Comparison of ENCODE assay signal across 9 cellular contexts in the genomic region with DNA sequence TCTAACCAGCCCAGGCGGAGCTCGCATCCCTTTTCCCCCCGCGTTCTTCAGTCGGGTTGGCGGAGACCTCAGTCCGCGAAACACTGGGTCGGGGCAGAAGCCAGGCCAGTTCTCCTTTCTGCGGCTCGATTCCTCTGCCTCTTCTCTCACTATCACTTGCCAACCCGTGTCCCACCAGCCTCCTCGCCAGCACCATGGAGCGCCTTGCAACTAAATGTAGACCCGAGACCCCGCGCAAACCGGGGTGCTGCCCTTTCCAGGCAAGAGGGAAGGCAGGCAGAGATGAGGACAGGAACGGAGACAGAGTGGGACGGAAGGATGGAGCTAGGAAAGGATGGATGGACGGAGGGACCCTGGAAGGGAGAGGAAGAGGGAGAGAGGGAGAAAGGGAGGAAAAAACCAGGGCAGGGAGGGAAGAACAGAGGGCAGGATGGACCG. TPM values are rescaled to one million over a fixed set of nuclear protein-coding genes. Genes with fewer than 3 reads are reported as not detected.
DNase-seq lines count a peak whose midpoint lies in the region; ATAC-seq and TF ChIP-seq lines count a peak whose summit lies in the region.
"Not testable (repeated sequence)": the region's sequence is repeated elsewhere in the genome, so short reads cannot be mapped to it uniquely, and the experiment has no call there.
"Had no signal": no experiment of that assay in that cellular context is flagged by ENCODE, and none has a peak within 500 bp of the region (broad histone marks: within the 10 kb centered on the region; RNA-seq: fewer than 3 reads in every experiment).

No MANE protein-coding gene starts in this region.

- H3K27me3 Mint-ChIP-seq in HFFc6 (ENCODE audit: insufficient read depth) = not testable (repeated sequence)
- H3K27me3 Mint-ChIP-seq in activated B cell treated with CpG ODN at 0.5 μM for 24 hours = peaks cover 34% of the 10 kb centered on the region
- H3K27me3 Mint-ChIP-seq in stimulated activated naive CD8-positive, alpha-beta T cell treated with anti-CD3 and anti-CD28 coated beads, Interleukin-15, Interleukin-2, amounts not matched to agents 100 ng/mL and 50 ng/mL, for 24 hours = peaks cover 51% of the 10 kb centered on the region

- H3K9me3 Mint-ChIP-seq in HFFc6 (peaks cover 52% of the 10 kb centered on the region), activated B cell treated with CpG ODN at 0.5 μM for 24 hours (peaks cover 25% of the 10 kb centered on the region)
- H3K9me3 Mint-ChIP-seq in stimulated activated naive CD8-positive, alpha-beta T cell treated with anti-CD3 and anti-CD28 coated beads, Interleukin-15, Interleukin-2, amounts not matched to agents 100 ng/mL and 50 ng/mL, for 24 hours = peaks cover 29% of the 10 kb centered on the region

- not testable (repeated sequence) for H3K4me1 ChIP-seq in neuron (ENCODE audit: insufficient read depth, low read length)

- CTCF ChIA-PET in BJ (lab: Yijun Ruan, JAX); activated B cell treated with CpG ODN at 0.5 μM for 24 hours (lab: Charles Lee): not testable (repeated sequence)

- not testable (repeated sequence) for TF ChIP-seq CTCF in BJ (IDR thresholded peaks at IDR 0.05; ENCODE audit: insufficient read depth, low read depth, low read length); HFFc6 (IDR thresholded peaks at IDR 0.05); activated B cell treated with CpG ODN at 0.5 μM for 24 hours (IDR thresholded peaks at IDR 0.05)

- not testable (repeated sequence) for H3K4me3 ChIP-seq in BJ (ENCODE audit: low read depth, low read length); neuron (ENCODE audit: low read length)

- not testable (repeated sequence) for H3K4me1 Mint-ChIP-seq in HFFc6 (ENCODE audit: low read depth)
- H3K4me1 Mint-ChIP-seq in activated B cell treated with CpG ODN at 0.5 μM for 24 hours = peaks cover 24% of the 10 kb centered on the region
- peaks cover 16% of the 10 kb centered on the region for H3K4me1 Mint-ChIP-seq in stimulated activated naive CD8-positive, alpha-beta T cell treated with anti-CD3 and anti-CD28 coated beads, Interleukin-15, Interleukin-2, amounts not matched to agents 100 ng/mL and 50 ng/mL, for 24 hours (ENCODE audit: low read depth)

- POLR2A ChIA-PET in BJ (lab: Charles Lee); activated B cell treated with CpG ODN at 0.5 μM for 24 hours (lab: Charles Lee): not testable (repeated sequence)

- ATAC-seq in activated B cell treated with CpG ODN at 0.5 μM for 24 hours (ENCODE audit: low read depth) = not testable (repeated sequence)

- H3K27me3 ChIP-seq in BJ (ENCODE audit: control insufficient read depth, insufficient read depth, low read length) = peaks cover 11% of the 10 kb centered on the region
- peaks cover 32% of the 10 kb centered on the region for H3K27me3 ChIP-seq in neuron (ENCODE audit: insufficient read depth, low read length)

- H3K36me3 ChIP-seq in BJ (ENCODE audit: control insufficient read depth, insufficient read depth, low read length); neuron (ENCODE audit: insufficient read depth, low read length): not testable (repeated sequence)

- intact Hi-C loops in activated B cell treated with CpG ODN at 0.5 μM for 24 hours (cut with micrococcal nuclease) = not testable (repeated sequence)

- H3K27ac Mint-ChIP-seq in HFFc6, activated B cell treated with CpG ODN at 0.5 μM for 24 hours: not testable (repeated sequence)
- H3K27ac Mint-ChIP-seq in stimulated activated naive CD8-positive, alpha-beta T cell treated with anti-CD3 and anti-CD28 coated beads, Interleukin-15, Interleukin-2, amounts not matched to agents 100 ng/mL and 50 ng/mL, for 24 hours = peak overlapping the region; percentile 7

- H3K4me3 Mint-ChIP-seq in HFFc6 (peak overlapping the region; percentile 30; the same call in 1 of the 2 replicates), activated B cell treated with CpG ODN at 0.5 μM for 24 hours (peak overlapping the region; percentile 36)
- H3K4me3 Mint-ChIP-seq in stimulated activated naive CD8-positive, alpha-beta T cell treated with anti-CD3 and anti-CD28 coated beads, Interleukin-15, Interleukin-2, amounts not matched to agents 100 ng/mL and 50 ng/mL, for 24 hours = peak overlapping the region; percentile 14

- H3K36me3 Mint-ChIP-seq in HFFc6 (ENCODE audit: low read depth) = peaks cover 10% of the 10 kb centered on the region
- not testable (repeated sequence) for H3K36me3 Mint-ChIP-seq in activated B cell treated with CpG ODN at 0.5 μM for 24 hours (ENCODE audit: low read depth)
- H3K36me3 Mint-ChIP-seq in stimulated activated naive CD8-positive, alpha-beta T cell treated with anti-CD3 and anti-CD28 coated beads, Interleukin-15, Interleukin-2, amounts not matched to agents 100 ng/mL and 50 ng/mL, for 24 hours (ENCODE audit: low read depth) = peaks cover 21% of the 10 kb centered on the region

- not testable (repeated sequence) for H3K9me3 ChIP-seq in neuron (ENCODE audit: low read length)

- DNase-seq in BJ (ENCODE audit: low read depth) (peak; percentile 3), T47D (ENCODE audit: low read depth in 1 of 2, low spot score in 1 of 2) (peak; percentile 34 to 78), fibroblast of peridontal ligament (ENCODE audit: extremely low read depth) (peak; percentile 56), iris pigment epithelial cell (ENCODE audit: low read depth) (peak; percentile 70)
- not testable (repeated sequence) for DNase-seq in HFFc6, activated B cell treated with CpG ODN at 0.5 μM for 24 hours

- H2AFZ ChIP-seq in neuron (ENCODE audit: low read depth, low read length) = peak overlapping the region; percentile 49

- in situ Hi-C loops in T47D (cut with HindIII; ENCODE audit: low pct_unique_long_range_greater_than_20kb, low sequenced_read_pairs) = not testable (repeated sequence)

RNA-seq across cellular contexts. Expression of gene FRG2C, which starts 6.3 kb away (rescaled TPM):
- not detected in 2 replicates for polyA plus RNA-seq in BJ (2011; rRNA removed)
- polyA minus RNA-seq in BJ (2011; rRNA and poly(A)+ RNA removed) = not detected in 2 replicates
- total RNA-seq in HFFc6 (2021; fragmentation: NEBNext Ultra II Directional; extraction: Animal tissue kit (Norgen Biotek cat#: 25700)) = not detected
- total RNA-seq in activated B cell treated with CpG ODN at 0.5 μM for 24 hours = not detected in 2 replicates
- total RNA-seq: natural killer cell had no signal
